Comparison of ENCODE assay signal across 1 cellular context in genomic region chr18:21053127-21053526, GRCh38.
A peak's percentile ranks its signal among the peaks of the same experiment; 100 is the strongest.
TF ChIP-seq lines count a peak whose summit lies in the region.

No MANE protein-coding gene starts in this region.

TF ChIP-seq in A549, 52 proteins besides CTCF, POLR2A, EP300 and RAD21 (continued from another document):
- TF ChIP-seq REST (IDR thresholded peaks at IDR 0.05) (no peak), PHF8 (IDR thresholded peaks at IDR 0.05; ENCODE audit: borderline replicate concordance, low read depth) (no peak), JUN (IDR thresholded peaks at IDR 0.05) (no peak), FOSB (CRISPR knock-in tag; IDR thresholded peaks at IDR 0.05) (no peak), HES2 (IDR thresholded peaks at IDR 0.05) (peak; percentile 40; the same call in 1 of the 2 replicates), MYC (IDR thresholded peaks at IDR 0.05; ENCODE audit: borderline replicate concordance, low read length) (no peak), FOSL2 (IDR thresholded peaks at IDR 0.05) (peak; percentile 65), FOSL2 (CRISPR knock-in tag; IDR thresholded peaks at IDR 0.05) (peak; percentile 82), RARB (CRISPR knock-in tag; IDR thresholded peaks at IDR 0.05) (no peak), ESRRA (IDR thresholded peaks at IDR 0.05; ENCODE audit: borderline replicate concordance, low read length) (no peak), MAFK (IDR thresholded peaks at IDR 0.05; ENCODE audit: partially characterized antibody) (no peak), RCOR1 (IDR thresholded peaks at IDR 0.05; ENCODE audit: low read depth, low read length) (no peak), GATA3 (IDR thresholded peaks at IDR 0.05; ENCODE audit: borderline replicate concordance) (no peak), CEBPB (IDR thresholded peaks at IDR 0.05) (peak; percentile 40 to 64; a peak in 2 of 4 replicates), MAX (IDR thresholded peaks at IDR 0.05) (no peak), FOXS1 (CRISPR knock-in tag; IDR thresholded peaks at IDR 0.05) (no peak), ZNF302 (CRISPR knock-in tag; IDR thresholded peaks at IDR 0.05) (no peak)
